Comparison of ENCODE assay signal across 10 cellular contexts in genomic region chr20:57628651-57629308, GRCh38. TPM values are rescaled to one million over a fixed set of nuclear protein-coding genes. Genes with fewer than 3 reads are reported as not detected.
DNase-seq lines count a peak whose midpoint lies in the region; ATAC-seq and TF ChIP-seq lines count a peak whose summit lies in the region.
"Not testable (repeated sequence)": the region's sequence is repeated elsewhere in the genome, so short reads cannot be mapped to it uniquely, and the experiment has no call there.
"Had no signal": no experiment of that assay in that cellular context is flagged by ENCODE, and none has a peak within 500 bp of the region (broad histone marks: within the 10 kb centered on the region; RNA-seq: fewer than 3 reads in every experiment).

No MANE protein-coding gene starts in this region.

- H2AFZ ChIP-seq in hepatocyte = not testable (repeated sequence)

- H3K4me3 ChIP-seq in CD8-positive, alpha-beta T cell (ENCODE audit: low read depth, low read length) = peak overlapping the region; percentile 57
- not testable (repeated sequence) for H3K4me3 ChIP-seq in SK-N-MC, colonic mucosa, hepatocyte
- H3K4me3 ChIP-seq in spleen = peak overlapping the region in 5 of 8 donors; percentile 30 to 67 (median 36)
- peak overlapping the region in 3 of 4 donors; percentile 9 to 29 (median 17) for H3K4me3 ChIP-seq in upper lobe of left lung

- not testable (repeated sequence) for H3K9me3 ChIP-seq in CD8-positive, alpha-beta T cell (ENCODE audit: low read length); SK-N-MC (ENCODE audit: low read depth, low read length); colonic mucosa; hepatocyte (ENCODE audit: low read depth); upper lobe of left lung
- H3K9me3 ChIP-seq in spleen = peaks cover 0 to 19% (median 11%) of the 10 kb centered on the region in 8 donors

- 91% methylated on average over 27 of the region's 31 CpGs for WGBS in hepatocyte (ENCODE audit: low lambda C conversion rate, missing lambda C conversion rate)
- 69 to 77% (median 74%) methylated on average over 3 to 31 of the region's 31 CpGs for WGBS in spleen, 5 donors
- 51 to 95% methylated on average over 12 to 19 of the region's 31 CpGs for WGBS in upper lobe of left lung, 2 donors

- H3K27me3 Mint-ChIP-seq in CD8-positive, alpha-beta T cell (ENCODE audit: low read depth); activated T-cell treated with anti-CD3 and anti-CD28 coated beads, Interleukin-2, amount 50 U/mL, for 72 hours (ENCODE audit: low read depth); natural killer cell (ENCODE audit: low read depth in 2 of 2): not testable (repeated sequence)

- H4K20me1 ChIP-seq in hepatocyte (ENCODE audit: insufficient read depth, poor library complexity, severe bottlenecking) = not testable (repeated sequence)

- not testable (repeated sequence) for H3K4me2 ChIP-seq in hepatocyte

- H3K27ac Mint-ChIP-seq in CD8-positive, alpha-beta T cell = peak overlapping the region; percentile 99
- not testable (repeated sequence) for H3K27ac Mint-ChIP-seq in activated T-cell treated with anti-CD3 and anti-CD28 coated beads, Interleukin-2, amount 50 U/mL, for 72 hours
- H3K27ac Mint-ChIP-seq in natural killer cell = peak overlapping the region; percentile 96 to 99

- H3K79me2 ChIP-seq in hepatocyte = not testable (repeated sequence)

- peaks cover 21% of the 10 kb centered on the region for H3K36me3 Mint-ChIP-seq in CD8-positive, alpha-beta T cell
- H3K36me3 Mint-ChIP-seq in activated T-cell treated with anti-CD3 and anti-CD28 coated beads, Interleukin-2, amount 50 U/mL, for 72 hours (ENCODE audit: insufficient read depth in 2 of 2) = peaks cover 10 to 12% of the 10 kb centered on the region in 2 donors
- H3K36me3 Mint-ChIP-seq in natural killer cell = not testable (repeated sequence)

- H3K27me3 ChIP-seq in CD8-positive, alpha-beta T cell (ENCODE audit: insufficient read depth, low read length); colonic mucosa; hepatocyte; spleen (replicated peaks in 1 of 7); upper lobe of left lung: not testable (repeated sequence)

- peaks cover 64% of the 10 kb centered on the region for H3K4me1 ChIP-seq in CD8-positive, alpha-beta T cell (ENCODE audit: insufficient read depth, low read length)
- H3K4me1 ChIP-seq in colonic mucosa; hepatocyte (ENCODE audit: insufficient read depth): not testable (repeated sequence)
- H3K4me1 ChIP-seq in spleen (peaks cover 17 to 47% (median 35%) of the 10 kb centered on the region in 6 donors), upper lobe of left lung (peaks cover 11 to 22% (median 14%) of the 10 kb centered on the region in 4 donors)

- peaks cover 76% of the 10 kb centered on the region for H3K4me1 Mint-ChIP-seq in CD8-positive, alpha-beta T cell (ENCODE audit: low read depth)
- peaks cover 55% of the 10 kb centered on the region for H3K4me1 Mint-ChIP-seq in activated T-cell treated with anti-CD3 and anti-CD28 coated beads, Interleukin-2, amount 50 U/mL, for 72 hours (ENCODE audit: low read depth)
- H3K4me1 Mint-ChIP-seq in natural killer cell = peaks cover 47 to 53% of the 10 kb centered on the region in 2 donors

- POLR2A ChIA-PET in CD8-positive, alpha-beta T cell (lab: Charles Lee) = interaction anchor here (0.8 to 4.1 kb wide), 10 partner anchors 10 to 1023 kb away, joined by 3 to 82 read pairs (median 4); partner anchors contain the start of genes STX16 and ZBP1

- not testable (repeated sequence) for TF ChIP-seq EP300 in upper lobe of left lung (IDR thresholded peaks at IDR 0.05)

- DNase-seq in CD8-positive, alpha-beta T cell = peak in 2 of 7 experiments; percentile 10 to 52
- not testable (repeated sequence) for DNase-seq in SK-N-MC (ENCODE audit: low read depth, low spot score); colonic mucosa; hepatocyte (ENCODE audit: low spot score); natural killer cell
- DNase-seq in activated T-cell treated with anti-CD3 and anti-CD28 coated beads, Interleukin-2, amount 50 U/mL, for 72 hours = peak in 1 of 2 donors; percentile 19
- DNase-seq in spleen = peak; percentile 86
- peak in 1 of 2 donors; percentile 77 for DNase-seq in upper lobe of left lung

- not testable (repeated sequence) for H3K9ac ChIP-seq in SK-N-MC (ENCODE audit: insufficient read length)
- H3K9ac ChIP-seq in colonic mucosa (ENCODE audit: low read depth in 2 of 2, low read length in 2 of 2) = peak overlapping the region; percentile 16 to 38

- H3K27ac ChIP-seq in CD8-positive, alpha-beta T cell (ENCODE audit: low read depth, low read length) = peak overlapping the region; percentile 71
- H3K27ac ChIP-seq in SK-N-MC (peak overlapping the region; percentile 92), colonic mucosa (peak overlapping the region; percentile 62), hepatocyte (peak overlapping the region; percentile 49), spleen (peak overlapping the region; percentile 86 to 92 (median 90)), upper lobe of left lung (peak overlapping the region; percentile 72 to 87 (median 79))

- H3K9me2 ChIP-seq in hepatocyte (replicated peaks; ENCODE audit: insufficient read depth) = not testable (repeated sequence)

- TF ChIP-seq POLR2A in spleen (IDR thresholded peaks at IDR 0.05); upper lobe of left lung (IDR thresholded peaks at IDR 0.05): not testable (repeated sequence)

- peak overlapping the region; percentile 94 for H3K4me3 Mint-ChIP-seq in CD8-positive, alpha-beta T cell
- peak overlapping the region; percentile 84 to 97 for H3K4me3 Mint-ChIP-seq in activated T-cell treated with anti-CD3 and anti-CD28 coated beads, Interleukin-2, amount 50 U/mL, for 72 hours
- H3K4me3 Mint-ChIP-seq in natural killer cell = peak overlapping the region; percentile 94

- intact Hi-C loops in CD8-positive, alpha-beta T cell (cut with DNase I, micrococcal nuclease) = loop anchor here (1.0 to 10.0 kb wide), 9 partner anchors 9 to 1626 kb away; partner anchors contain the start of genes PMEPA1 (in 1 of the 2), RAB22A (in 1 of the 2), STX16 (in 1 of the 2) and VAPB (in 1 of the 2)
- intact Hi-C loops in colonic mucosa (cut with DNase I); spleen (cut with DNase I; ENCODE audit: low total_unique reads): not testable (repeated sequence)
- intact Hi-C loops in natural killer cell (cut with micrococcal nuclease) = loop anchor here (1.0 to 2.0 kb wide), 3 partner anchors 8 to 230 kb away; partner anchors contain the start of gene ZBP1

- TF ChIP-seq CTCF in CD8-positive, alpha-beta T cell (IDR thresholded peaks at IDR 0.05); colonic mucosa (IDR thresholded peaks at IDR 0.05); hepatocyte (IDR thresholded peaks at IDR 0.05; ENCODE audit: poor library complexity); natural killer cell (IDR thresholded peaks at IDR 0.05); spleen (IDR thresholded peaks at IDR 0.05 in 8 of 11, conservative IDR thresholded peaks at IDR 0.05 in 3 of 11); upper lobe of left lung (IDR thresholded peaks at IDR 0.05): not testable (repeated sequence)

- CTCF ChIA-PET in CD8-positive, alpha-beta T cell (lab: Charles Lee) = interaction anchor here (0.7 to 3.7 kb wide), 10 partner anchors 8 to 53 kb away, joined by 3 to 26 read pairs (median 4); partner anchors contain the start of gene ZBP1

- H3K9me3 Mint-ChIP-seq in CD8-positive, alpha-beta T cell = peaks cover 11% of the 10 kb centered on the region
- not testable (repeated sequence) for H3K9me3 Mint-ChIP-seq in activated T-cell treated with anti-CD3 and anti-CD28 coated beads, Interleukin-2, amount 50 U/mL, for 72 hours; natural killer cell

- ATAC-seq in CD8-positive, alpha-beta T cell; activated T-cell treated with anti-CD3 and anti-CD28 coated beads, Interleukin-2, amount 50 U/mL, for 72 hours (replicated peaks in 1 of 2); natural killer cell; upper lobe of left lung (ENCODE audit: low FRiP score in 2 of 2): not testable (repeated sequence)

- not testable (repeated sequence) for H3K36me3 ChIP-seq in CD8-positive, alpha-beta T cell (ENCODE audit: insufficient read depth, low read length); SK-N-MC (ENCODE audit: insufficient read depth, low read length); colonic mucosa; hepatocyte (replicated peaks; ENCODE audit: insufficient read depth, low read depth); spleen; upper lobe of left lung

RNA-seq across cellular contexts. Expression of gene ZBP1, which starts 8.6 kb away (rescaled TPM):
- 10 to 100 TPM; 21.1 to 28.3 TPM for total RNA-seq in CD8-positive, alpha-beta T cell
- 1 to 10 TPM in 1 of 2 donors, under 1 TPM in 1; 0.70 to 1.6 TPM for total RNA-seq in activated T-cell treated with anti-CD3 and anti-CD28 coated beads, Interleukin-2, amount 50 U/mL, for 72 hours
- total RNA-seq in colonic mucosa (1 to 10 TPM; 2.7 to 3.4 TPM), hepatocyte (not detected in 2 replicates), natural killer cell (10 to 100 TPM; 95.4 to 99.7 (median 97.8) TPM), spleen (10 to 100 TPM; 11.7 to 28.4 (median 20.9) TPM), upper lobe of left lung (1 to 10 TPM; 3.2 to 9.4 (median 4.8) TPM)
- polyA plus RNA-seq in hepatocyte (not detected in 2 replicates), spleen (10 to 100 TPM in 1 of 3 donors, 1 to 10 TPM in 2; 8.6 to 11.2 (median 9.8) TPM)
- total RNA-seq: progenitor cell of endocrine pancreas, SK-MEL-5 had no signal
